ENCODE assay signal across 39 cellular contexts in genomic region chr2:170245312-170245711, GRCh38.
"Had no signal": no experiment of that assay in that cellular context is flagged by ENCODE, and none has a peak within 500 bp of the region (broad histone marks: within the 10 kb centered on the region; RNA-seq: fewer than 3 reads in every experiment).

No MANE protein-coding gene starts in this region.

- H3K36me3 Mint-ChIP-seq: activated naive CD4-positive, alpha-beta T cell treated with anti-CD3 and anti-CD28 coated beads, Interleukin-2, amount 10 ng/mL, durations not matched to agents 7 days and 5 days; activated naive CD4-positive, alpha-beta T cell treated with anti-CD3 and anti-CD28 coated beads, Interleukin-2, amount 50 U/mL, for 24 hours; activated naive CD4-positive, alpha-beta T cell treated with anti-CD3 and anti-CD28 coated beads, Interleukin-2, amount 50 U/mL, for 72 hours; activated naive CD8-positive, alpha-beta T cell; activated naive CD8-positive, alpha-beta T cell treated with anti-CD3 and anti-CD28 coated beads, Interleukin-2, amount 10 ng/mL, durations not matched to agents 7 days and 5 days; brain had no signal

- ATAC-seq: activated naive CD4-positive, alpha-beta T cell treated with anti-CD3 and anti-CD28 coated beads, Interleukin-2, amount 50 U/mL, for 72 hours; activated naive CD8-positive, alpha-beta T cell treated with anti-CD3 and anti-CD28 coated beads, Interleukin-2, amount 50 U/mL, for 24 hours; activated T-cell treated with anti-CD3 and anti-CD28 coated beads, Interleukin-2, amount 50 U/mL, for 4 hours; activated T-cell treated with anti-CD3 and anti-CD28 coated beads, Interleukin-2, amount 50 U/mL, for 72 hours; activated T-helper 17 cell treated with anti-CD3 and anti-CD28 coated beads, Interleukin-2, amount 50 U/mL, for 72 hours; body of pancreas had no signal

- H3K4me3 ChIP-seq: adrenal gland, ascending aorta, body of pancreas, breast epithelium, cardiac muscle cell had no signal

- H3K36me3 ChIP-seq: adrenal gland, ascending aorta, brain microvascular endothelial cell, breast epithelium, cardiac muscle cell had no signal

- H3K4me3 Mint-ChIP-seq: activated naive CD4-positive, alpha-beta T cell treated with anti-CD3 and anti-CD28 coated beads for 36 hours; activated naive CD4-positive, alpha-beta T cell treated with anti-CD3 and anti-CD28 coated beads, Interleukin-2, amount 10 ng/mL, durations not matched to agents 7 days and 5 days; activated naive CD4-positive, alpha-beta T cell treated with anti-CD3 and anti-CD28 coated beads, Interleukin-2, amount 50 U/mL, for 24 hours; activated naive CD8-positive, alpha-beta T cell; activated naive CD8-positive, alpha-beta T cell treated with anti-CD3 and anti-CD28 coated beads, Interleukin-2, amount 10 ng/mL, durations not matched to agents 7 days and 5 days; activated naive CD8-positive, alpha-beta T cell treated with anti-CD3 and anti-CD28 coated beads, Interleukin-2, amount 50 U/mL, for 24 hours; activated T-cell treated with anti-CD3 and anti-CD28 coated beads, Interleukin-2, amount 50 U/mL, for 24 hours; activated T-cell treated with anti-CD3 and anti-CD28 coated beads, Interleukin-2, amount 50 U/mL, for 4 hours; activated T-cell treated with anti-CD3 and anti-CD28 coated beads, Interleukin-2, amount 50 U/mL, for 72 hours; activated T-helper 1 cell treated with anti-CD3 and anti-CD28 coated beads, Interleukin-12 subunit alpha, Interleukin-12 subunit beta, Interleukin-2, Interleukin-4 antibody, amounts not matched to agents 30 ng/mL and 10 ng/mL and 1 ng/mL, durations not matched to agents 14 hours and 24 hours and 36 hours; activated T-helper 17 cell treated with anti-CD3 and anti-CD28 coated beads, Interleukin-2, amount 50 U/mL, for 72 hours; brain; central memory CD8-positive, alpha-beta T cell had no signal

- H3K4me1 ChIP-seq: adrenal gland, ascending aorta, body of pancreas, breast epithelium had no signal

- H3K4me1 Mint-ChIP-seq: activated naive CD4-positive, alpha-beta T cell treated with anti-CD3 and anti-CD28 coated beads, Interleukin-2, amount 10 ng/mL, durations not matched to agents 7 days and 5 days; activated naive CD4-positive, alpha-beta T cell treated with anti-CD3 and anti-CD28 coated beads, Interleukin-2, amount 50 U/mL, for 24 hours; activated naive CD8-positive, alpha-beta T cell treated with anti-CD3 and anti-CD28 coated beads, Interleukin-2, amount 10 ng/mL, durations not matched to agents 7 days and 5 days; activated naive CD8-positive, alpha-beta T cell treated with anti-CD3 and anti-CD28 coated beads, Interleukin-2, amount 50 U/mL, for 24 hours; activated T-helper 17 cell treated with anti-CD3 and anti-CD28 coated beads, Interleukin-2, amount 50 U/mL, for 72 hours; central memory CD8-positive, alpha-beta T cell had no signal

- H3K9me3 Mint-ChIP-seq: activated naive CD4-positive, alpha-beta T cell treated with anti-CD3 and anti-CD28 coated beads for 36 hours; activated naive CD4-positive, alpha-beta T cell treated with anti-CD3 and anti-CD28 coated beads, Interleukin-2, amount 10 ng/mL, durations not matched to agents 7 days and 5 days; activated naive CD4-positive, alpha-beta T cell treated with anti-CD3 and anti-CD28 coated beads, Interleukin-2, amount 50 U/mL, for 24 hours; activated naive CD4-positive, alpha-beta T cell treated with anti-CD3 and anti-CD28 coated beads, Interleukin-2, amount 50 U/mL, for 72 hours; activated naive CD8-positive, alpha-beta T cell treated with anti-CD3 and anti-CD28 coated beads, Interleukin-2, amount 10 ng/mL, durations not matched to agents 7 days and 5 days; activated naive CD8-positive, alpha-beta T cell treated with anti-CD3 and anti-CD28 coated beads, Interleukin-2, amount 50 U/mL, for 24 hours; activated T-cell treated with anti-CD3 and anti-CD28 coated beads, Interleukin-2, amount 50 U/mL, for 24 hours; activated T-cell treated with anti-CD3 and anti-CD28 coated beads, Interleukin-2, amount 50 U/mL, for 4 hours; activated T-cell treated with anti-CD3 and anti-CD28 coated beads, Interleukin-2, amount 50 U/mL, for 72 hours; activated T-helper 1 cell treated with anti-CD3 and anti-CD28 coated beads, Interleukin-12 subunit alpha, Interleukin-12 subunit beta, Interleukin-2, Interleukin-4 antibody, amounts not matched to agents 30 ng/mL and 10 ng/mL and 1 ng/mL, durations not matched to agents 14 hours and 24 hours and 36 hours; activated T-helper 17 cell treated with anti-CD3 and anti-CD28 coated beads, Interleukin-2, amount 50 U/mL, for 72 hours; activated T-helper 2 cell treated with anti-CD3 and anti-CD28 coated beads, Interferon-gamma antibody, Interleukin-2, Interleukin-4, amounts not matched to agents 10 μg/mL and 5 μg/mL and 100 μg/mL, durations not matched to agents 14 hours and 24 hours and 36 hours; central memory CD8-positive, alpha-beta T cell had no signal

- H3K27me3 Mint-ChIP-seq: brain had no signal

- H3K27ac Mint-ChIP-seq: activated naive CD4-positive, alpha-beta T cell treated with anti-CD3 and anti-CD28 coated beads for 36 hours; activated naive CD4-positive, alpha-beta T cell treated with anti-CD3 and anti-CD28 coated beads, Interleukin-2, amount 10 ng/mL, durations not matched to agents 7 days and 5 days; activated naive CD4-positive, alpha-beta T cell treated with anti-CD3 and anti-CD28 coated beads, Interleukin-2, amount 50 U/mL, for 24 hours; activated naive CD4-positive, alpha-beta T cell treated with anti-CD3 and anti-CD28 coated beads, Interleukin-2, amount 50 U/mL, for 72 hours; activated naive CD8-positive, alpha-beta T cell; activated naive CD8-positive, alpha-beta T cell treated with anti-CD3 and anti-CD28 coated beads, Interleukin-2, amount 10 ng/mL, durations not matched to agents 7 days and 5 days; activated naive CD8-positive, alpha-beta T cell treated with anti-CD3 and anti-CD28 coated beads, Interleukin-2, amount 50 U/mL, for 24 hours; activated T-cell treated with anti-CD3 and anti-CD28 coated beads, Interleukin-2, amount 50 U/mL, for 24 hours; activated T-cell treated with anti-CD3 and anti-CD28 coated beads, Interleukin-2, amount 50 U/mL, for 72 hours; activated T-helper 1 cell treated with anti-CD3 and anti-CD28 coated beads, Interleukin-12 subunit alpha, Interleukin-12 subunit beta, Interleukin-2, Interleukin-4 antibody, amounts not matched to agents 30 ng/mL and 10 ng/mL and 1 ng/mL, durations not matched to agents 14 hours and 24 hours and 36 hours; activated T-helper 17 cell treated with anti-CD3 and anti-CD28 coated beads, Interleukin-2, amount 50 U/mL, for 72 hours; activated T-helper 2 cell treated with anti-CD3 and anti-CD28 coated beads, Interferon-gamma antibody, Interleukin-2, Interleukin-4, amounts not matched to agents 10 μg/mL and 5 μg/mL and 100 μg/mL, durations not matched to agents 14 hours and 24 hours and 36 hours had no signal

- H3K27me3 ChIP-seq: ascending aorta, body of pancreas had no signal

- FAIRE-seq: astrocyte, bronchial epithelial cell had no signal

- H3K27ac ChIP-seq: adrenal gland, ascending aorta, body of pancreas, brain microvascular endothelial cell, breast epithelium, cardiac muscle cell had no signal

- H3K9me3 ChIP-seq: adrenal gland, ascending aorta, body of pancreas, breast epithelium had no signal

- DNase-seq: activated effector memory CD4-positive, alpha-beta T cell treated with anti-CD3 and anti-CD28 coated beads, Interleukin-2, amount 50 U/mL, for 16 hours; activated effector memory CD4-positive, alpha-beta T cell treated with Interleukin-2 at 50 U/mL for 16 hours; activated gamma-delta T cell; activated gamma-delta T cell treated with Interleukin-2 at 50 U/mL for 16 hours; activated naive CD4-positive, alpha-beta T cell; activated naive CD4-positive, alpha-beta T cell treated with anti-CD3 and anti-CD28 coated beads for 36 hours; activated naive CD4-positive, alpha-beta T cell treated with anti-CD3 and anti-CD28 coated beads, Interleukin-2, amount 10 ng/mL, durations not matched to agents 7 days and 5 days; activated naive CD4-positive, alpha-beta T cell treated with anti-CD3 and anti-CD28 coated beads, Interleukin-2, amount 50 U/mL, for 16 hours; activated naive CD4-positive, alpha-beta T cell treated with Interleukin-2 at 50 U/mL for 16 hours; activated naive CD8-positive, alpha-beta T cell treated with anti-CD3 and anti-CD28 coated beads, Interleukin-2, amount 10 ng/mL, durations not matched to agents 7 days and 5 days; activated naive CD8-positive, alpha-beta T cell treated with anti-CD3 and anti-CD28 coated beads, Interleukin-2, amount 50 U/mL, for 24 hours; activated T-cell treated with anti-CD3 and anti-CD28 coated beads, Interleukin-2, amount 50 U/mL, for 1 hour; activated T-cell treated with anti-CD3 and anti-CD28 coated beads, Interleukin-2, amount 50 U/mL, for 24 hours; activated T-cell treated with anti-CD3 and anti-CD28 coated beads, Interleukin-2, amount 50 U/mL, for 4 hours; activated T-cell treated with anti-CD3 and anti-CD28 coated beads, Interleukin-2, amount 50 U/mL, for 48 hours; activated T-cell treated with anti-CD3 and anti-CD28 coated beads, Interleukin-2, amount 50 U/mL, for 72 hours; adrenal gland; amniotic stem cell; amygdala; anterior cingulate cortex; aorta; body of pancreas; brain microvascular endothelial cell; caudate nucleus; central memory CD4-positive, alpha-beta T cell; cerebellar nuclear complex had no signal
